21 cellular contexts compared by ENCODE assay signal in genomic region chr1:86063721-86064120, GRCh38.
"Had no signal": no experiment of that assay in that cellular context is flagged by ENCODE, and none has a peak within 500 bp of the region (broad histone marks: within the 10 kb centered on the region; RNA-seq: fewer than 3 reads in every experiment).

No MANE protein-coding gene starts in this region.

- H3K9me3 ChIP-seq: MG63, SJCRH30 had no signal

- H3K4me3 ChIP-seq: MG63, SJCRH30 had no signal

- DNase-seq: IMR-90, Karpas-422, KG1, MG63, NCI-H1092 treated with DMSO at 0.1 percent for 48 hours, NCI-H1436, NCI-H187, NCI-H2029, NCI-H2081 treated with DMSO at 0.1 percent for 48 hours, NCI-H2171, NCI-H226, NCI-H446, NCI-H510A, NCI-H524 treated with DMSO at 0.1 percent for 48 hours, NCI-H69, NCI-H774, SHP77 treated with DMSO at 0.1 percent for 48 hours, SJCRH30 had no signal

- H3K27ac ChIP-seq: SJCRH30 had no signal

- H3K36me3 ChIP-seq: MG63, SJCRH30 had no signal

- FAIRE-seq: HepG2 had no signal

- ATAC-seq: HepG2, Right ventricle myocardium inferior, SK-N-SH treated with all-trans-retinoic acid at 6 μM for 48 hours had no signal
